In the genomic region with DNA sequence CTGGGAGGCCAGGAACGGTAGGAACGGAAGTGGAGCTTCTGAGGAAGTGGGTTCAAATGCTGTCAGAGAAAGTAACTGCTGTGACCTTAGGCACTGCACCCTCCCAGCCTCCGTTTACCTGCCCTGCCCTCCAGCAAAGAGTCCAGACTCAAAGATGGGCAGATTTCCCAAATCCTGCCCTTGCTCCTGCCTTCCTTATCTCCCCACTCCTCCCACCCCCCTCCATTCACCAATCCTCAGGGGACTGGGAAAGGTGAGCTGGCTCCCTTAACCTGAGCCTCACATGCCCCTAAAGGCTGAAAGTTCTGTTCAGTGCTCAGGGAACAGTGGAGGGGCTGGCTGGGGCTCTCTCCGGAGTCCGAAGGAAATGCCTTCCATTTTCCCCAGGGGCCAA, we compare ENCODE assay signal across 10 cellular contexts.
DNase-seq lines count a peak whose midpoint lies in the region; ATAC-seq and TF ChIP-seq lines count a peak whose summit lies in the region.
"Had no signal": no experiment of that assay in that cellular context is flagged by ENCODE, and none has a peak within 500 bp of the region (broad histone marks: within the 10 kb centered on the region; RNA-seq: fewer than 3 reads in every experiment).

No MANE protein-coding gene starts in this region.

- H3K9me3 Mint-ChIP-seq in CD8-positive, alpha-beta T cell = no peaks in the 10 kb centered on the region
- H3K9me3 Mint-ChIP-seq in IgD-negative memory B cell = peaks cover 0 to 2% (median 0%) of the 10 kb centered on the region in 3 donors
- no peaks in the 10 kb centered on the region for H3K9me3 Mint-ChIP-seq in chondrocyte (ENCODE audit: low read depth)

- peaks cover 24% of the 10 kb centered on the region for H3K4me1 Mint-ChIP-seq in CD8-positive, alpha-beta T cell (ENCODE audit: low read depth)
- H3K4me1 Mint-ChIP-seq in IgD-negative memory B cell = peaks cover 7 to 29% (median 20%) of the 10 kb centered on the region in 3 donors
- peaks cover 25% of the 10 kb centered on the region for H3K4me1 Mint-ChIP-seq in chondrocyte (ENCODE audit: low read depth)

- H3K4me3 Mint-ChIP-seq in CD8-positive, alpha-beta T cell = peak overlapping the region; percentile 92
- H3K4me3 Mint-ChIP-seq in IgD-negative memory B cell (peak overlapping the region; percentile 28 to 94 (median 92)), chondrocyte (ENCODE audit: unreplicated experiment) (peak overlapping the region; percentile 61)

- peaks cover 26% of the 10 kb centered on the region for H3K4me1 ChIP-seq in CD8-positive, alpha-beta T cell (ENCODE audit: insufficient read depth, low read length)
- peaks cover 11 to 19% of the 10 kb centered on the region in 2 donors for H3K4me1 ChIP-seq in neuronal stem cell (ENCODE audit: control insufficient read depth in 2 of 2, insufficient read depth in 1 of 2, low read depth in 1 of 2, low read length in 2 of 2)

- peaks cover 2% of the 10 kb centered on the region for H3K36me3 Mint-ChIP-seq in CD8-positive, alpha-beta T cell
- no peaks in the 10 kb centered on the region for H3K36me3 Mint-ChIP-seq in IgD-negative memory B cell
- no peaks in the 10 kb centered on the region for H3K36me3 Mint-ChIP-seq in chondrocyte (ENCODE audit: low read depth)

- WGBS in neuronal stem cell (ENCODE audit: extremely low coverage in 2 of 2, insufficient read length in 2 of 2, insufficient replicate concordance in 1 of 2), 2 donors = no CpG with 5 or more reads among the region's 5 CpGs

- no peak overlapping the region for H2BK5ac ChIP-seq in neuronal stem cell (ENCODE audit: low read length)

- no peak overlapping the region for H4K91ac ChIP-seq in neuronal stem cell (ENCODE audit: low read depth, low read length, poor library complexity)

- no peak overlapping the region for H2AFZ ChIP-seq in neuronal stem cell (ENCODE audit: low read length)

- no peaks in the 10 kb centered on the region for H3K36me3 ChIP-seq in CD8-positive, alpha-beta T cell (ENCODE audit: insufficient read depth, low read length)
- H3K36me3 ChIP-seq in neuronal stem cell (replicated peaks in 1 of 2; ENCODE audit: control insufficient read depth in 2 of 2, insufficient read depth in 2 of 2, low read length in 2 of 2) = no peaks in the 10 kb centered on the region

- no peaks in the 10 kb centered on the region for H3K79me1 ChIP-seq in neuronal stem cell (ENCODE audit: low read depth, low read length)

- peak overlapping the region; percentile 64 for H3K18ac ChIP-seq in neuronal stem cell (ENCODE audit: low read length)

- H2BK120ac ChIP-seq in neuronal stem cell (ENCODE audit: low read depth, low read length) = no peak overlapping the region

- no peak overlapping the region for H3K14ac ChIP-seq in neuronal stem cell (ENCODE audit: low read length)

- no peak overlapping the region for H3K4ac ChIP-seq in neuronal stem cell (ENCODE audit: low read length)

- H3K4me3 ChIP-seq in CD8-positive, alpha-beta T cell (ENCODE audit: low read depth, low read length) = peak overlapping the region; percentile 43
- H3K4me3 ChIP-seq in neuronal stem cell (ENCODE audit: low read length in 2 of 2) = no peak overlapping the region

- no peak for ATAC-seq in CD8-positive, alpha-beta T cell
- ATAC-seq in GM18505 (IDR thresholded peaks at IDR 0.05; ENCODE audit: unreplicated experiment) (no peak), sciatic nerve (no peak), HG03342 (IDR thresholded peaks at IDR 0.05; ENCODE audit: unreplicated experiment) (no peak)
- ATAC-seq: SK-N-SH treated with all-trans-retinoic acid at 6 μM for 48 hours had no signal

- no peak overlapping the region for H3K27ac ChIP-seq in CD8-positive, alpha-beta T cell (ENCODE audit: low read depth, low read length)
- no peak overlapping the region for H3K27ac ChIP-seq in neuronal stem cell (replicated peaks; ENCODE audit: low read length)

- no peak overlapping the region for H4K8ac ChIP-seq in neuronal stem cell (ENCODE audit: low read depth, low read length)

- no peak overlapping the region for H2BK12ac ChIP-seq in neuronal stem cell (ENCODE audit: low read length)

- H2BK15ac ChIP-seq in neuronal stem cell (ENCODE audit: low read length) = peak overlapping the region; percentile 8

- peaks cover 5% of the 10 kb centered on the region for H3K27me3 Mint-ChIP-seq in CD8-positive, alpha-beta T cell (ENCODE audit: low read depth)
- H3K27me3 Mint-ChIP-seq in IgD-negative memory B cell (no peaks in the 10 kb centered on the region), chondrocyte (ENCODE audit: low read depth) (peaks cover 2% of the 10 kb centered on the region)

- H3K9me3 ChIP-seq in CD8-positive, alpha-beta T cell (ENCODE audit: low read length) = no peaks in the 10 kb centered on the region
- H3K9me3 ChIP-seq in neuronal stem cell (replicated peaks in 1 of 2; ENCODE audit: control insufficient read depth in 2 of 2, insufficient read depth in 1 of 2, low read depth in 1 of 2, low read length in 2 of 2) = peaks cover 0 to 2% of the 10 kb centered on the region in 2 donors

- H3K27ac Mint-ChIP-seq in CD8-positive, alpha-beta T cell = no peak overlapping the region
- H3K27ac Mint-ChIP-seq in IgD-negative memory B cell (peak overlapping the region; percentile 52 to 81 (median 56)), chondrocyte (ENCODE audit: unreplicated experiment) (no peak overlapping the region)

- CTCF ChIA-PET in CD8-positive, alpha-beta T cell (lab: Charles Lee) = interaction anchor here (3.6 kb wide), 1 partner anchor 8 kb away, joined by 23 read pairs; no protein-coding TSS in a partner anchor

- no peak overlapping the region for H3K4me2 ChIP-seq in neuronal stem cell (ENCODE audit: insufficient read depth, low read length, poor library complexity, severe bottlenecking)

- peak overlapping the region; percentile 81 for H2AK5ac ChIP-seq in neuronal stem cell (ENCODE audit: low read depth, low read length)

- no peak for TF ChIP-seq POLR2A in GM18505 (IDR thresholded peaks at IDR 0.05; ENCODE audit: borderline replicate concordance, extremely low read depth, insufficient read depth, insufficient read length)

- POLR2A ChIA-PET in CD8-positive, alpha-beta T cell (lab: Charles Lee) = interaction anchor here (0.9 kb wide), 1 partner anchor 19 kb away, joined by 3 read pairs; no protein-coding TSS in a partner anchor

- intact Hi-C loops in CD8-positive, alpha-beta T cell (cut with DNase I, micrococcal nuclease) = no loop called here
- intact Hi-C loops in sciatic nerve (cut with DNase I) = no loop called here

- H3K9ac ChIP-seq in neuronal stem cell (ENCODE audit: low read depth, low read length, poor library complexity) = peak overlapping the region; percentile 73

- peak overlapping the region; percentile 76 for H3K23ac ChIP-seq in neuronal stem cell (ENCODE audit: low read depth, low read length, poor library complexity)

- no peak for DNase-seq in CD8-positive, alpha-beta T cell
- DNase-seq in chondrocyte (ENCODE audit: low spot score) = no peak
- DNase-seq in neuronal stem cell (ENCODE audit: low spot score) = no peak
- DNase-seq in sciatic nerve (ENCODE audit: low spot score) = no peak
- DNase-seq in NCI-H1417 (lab: John Stamatoyannopoulos, UW) = no peak
- DNase-seq: DMS 273 treated with DMSO at 0.1 percent for 48 hours had no signal

- no peak for TF ChIP-seq CTCF in CD8-positive, alpha-beta T cell (IDR thresholded peaks at IDR 0.05)
- no peak for TF ChIP-seq CTCF in chondrocyte (IDR thresholded peaks at IDR 0.05)

- no peaks in the 10 kb centered on the region for H3K27me3 ChIP-seq in CD8-positive, alpha-beta T cell (ENCODE audit: insufficient read depth, low read length)
- H3K27me3 ChIP-seq in neuronal stem cell (ENCODE audit: control insufficient read depth in 3 of 3, insufficient read depth in 3 of 3, low read depth in 1 of 3, low read length in 3 of 3) = peaks cover 4 to 21% (median 6%) of the 10 kb centered on the region in 3 experiments

Comparison
In these comparisons a context has a peak if more than half of its experiments do, and no peak if none do; other contexts are left out.
1. H3K27ac Mint-ChIP-seq: peak in IgD-negative memory B cell (3 of 3); none in CD8-positive, alpha-beta T cell (single experiment) and chondrocyte (single experiment).
2. Peak in every context shown above with its lines, with median percentiles within 50 percentile points of each other: H3K4me3 Mint-ChIP-seq.